7 cellular contexts compared by ENCODE assay signal in genomic region chr14:95536036-95536577, GRCh38. TPM values are rescaled to one million over a fixed set of nuclear protein-coding genes. Genes with fewer than 3 reads are reported as not detected.
DNase-seq lines count a peak whose midpoint lies in the region; ATAC-seq and TF ChIP-seq lines count a peak whose summit lies in the region.

No MANE protein-coding gene starts in this region.

- peaks cover 93% of the 10 kb centered on the region for H3K79me2 ChIP-seq in HCT116 (ENCODE audit: insufficient read depth, low read length)

- H3K9me2 ChIP-seq in HCT116 (ENCODE audit: insufficient read depth), result no peaks in the 10 kb centered on the region

- DNase-seq in HCT116 (ENCODE audit: low read depth, low spot score) (no peak), T-cell (no peak), NCI-H1694 treated with DMSO at 0.1 percent for 48 hours (lab: John Stamatoyannopoulos, UW) (no peak), A172 (ENCODE audit: low spot score) (no peak), NCI-H1048 (lab: John Stamatoyannopoulos, UW) (no peak)

- peaks cover 18% of the 10 kb centered on the region; the same call in 1 of the 2 replicates for H4K20me1 ChIP-seq in HCT116 (ENCODE audit: insufficient read depth)

- CTCF ChIA-PET in HCT116 (lab: Charles Lee), result no interaction called here
- CTCF ChIA-PET in T-cell (lab: Charles Lee), result interaction anchor here (0.5 to 0.6 kb wide), 3 partner anchors 20 to 109 kb away, joined by 3 to 6 read pairs (median 3); partner anchors contain the start of gene SYNE3 (in 1 of the 2)

- H3K27me3 Mint-ChIP-seq in T-cell, result no peaks in the 10 kb centered on the region

- no peak for TF ChIP-seq CTCF in HCT116 (IDR thresholded peaks at IDR 0.05 in 2 of 3, conservative IDR thresholded peaks at IDR 0.05 in 1 of 3; ENCODE audit: borderline replicate concordance in 1 of 3, insufficient read depth in 1 of 3, low read depth in 2 of 3, low read length in 2 of 3)
- no peak for TF ChIP-seq CTCF in gastroesophageal sphincter (IDR thresholded peaks at IDR 0.05)

- H3K27me3 ChIP-seq in HCT116 (ENCODE audit: insufficient read depth, low read length), result no peaks in the 10 kb centered on the region
- no peaks in the 10 kb centered on the region for H3K27me3 ChIP-seq in gastroesophageal sphincter

- intact Hi-C loops in HCT116 (cut with micrococcal nuclease), result loop anchor here (10.0 kb wide), 1 partner anchor 381 kb away; the partner anchor contains the start of gene DICER1

- no peak overlapping the region for H2AFZ ChIP-seq in HCT116 (ENCODE audit: low read depth, low read length, poor library complexity, severe bottlenecking)

- peak overlapping the region; percentile 90 for H3K9ac ChIP-seq in HCT116 (ENCODE audit: low read length)

- H3K9me3 ChIP-seq in HCT116 (ENCODE audit: control insufficient read depth in 1 of 2, insufficient read depth in 1 of 2, low read depth in 1 of 2, low read length in 2 of 2), result no peaks in the 10 kb centered on the region
- no peaks in the 10 kb centered on the region for H3K9me3 ChIP-seq in gastroesophageal sphincter

- no peak for TF ChIP-seq EP300 in gastroesophageal sphincter (IDR thresholded peaks at IDR 0.05)

- peaks cover 7% of the 10 kb centered on the region for H3K36me3 Mint-ChIP-seq in T-cell

- peak overlapping the region; percentile 92 to 95 (median 95) for H3K4me3 Mint-ChIP-seq in T-cell

- peak overlapping the region; percentile 76 for H3K4me2 ChIP-seq in HCT116 (ENCODE audit: low read length)

- H3K27ac Mint-ChIP-seq in T-cell, result peak overlapping the region in 1 of 2 donors; percentile 79

- H3K4me1 Mint-ChIP-seq in T-cell, result peaks cover 74 to 79% (median 78%) of the 10 kb centered on the region in 3 donors

- ATAC-seq in HCT116 (no peak), T-cell (replicated peaks in 1 of 4) (no peak), gastroesophageal sphincter (no peak)

- H3K9me3 Mint-ChIP-seq in T-cell, result no peaks in the 10 kb centered on the region

- POLR2A ChIA-PET in HCT116 (lab: Charles Lee), result interaction anchor here (1.5 kb wide), 1 partner anchor 11 kb away, joined by 4 read pairs; no protein-coding TSS in a partner anchor
- POLR2A ChIA-PET in T-cell (lab: Charles Lee), result interaction anchor here in 1 of 2 donors (0.6 kb wide), 1 partner anchor 73 kb away, joined by 3 read pairs; no protein-coding TSS in a partner anchor

- BruUV-seq in HCT116 (replicated peaks; lab: Mats Ljungman, UMichigan), result no TSS peak

- H3K4me3 ChIP-seq in HCT116 (replicated peaks in 1 of 2; ENCODE audit: low read depth in 1 of 2, low read length in 2 of 2) (peak overlapping the region; percentile 77 to 89), gastroesophageal sphincter (peak overlapping the region; percentile 63 to 82), skin epidermis (peak overlapping the region; percentile 59 to 96 (median 85))

- TF ChIP-seq POLR2A in HCT116 (IDR thresholded peaks at IDR 0.05; ENCODE audit: borderline replicate concordance, extremely low read depth, insufficient read depth, insufficient read length) (no peak), gastroesophageal sphincter (IDR thresholded peaks at IDR 0.05) (no peak)

- H3K36me3 ChIP-seq in HCT116 (ENCODE audit: control insufficient read depth in 1 of 2, insufficient read depth in 2 of 2, low read length in 2 of 2) (peaks cover 0 to 3% of the 10 kb centered on the region in 2 experiments; a peak in 2 of 4 replicates), gastroesophageal sphincter (peaks cover 0 to under 1% of the 10 kb centered on the region in 2 donors)

- RAD21 ChIA-PET in HCT116 (lab: Charles Lee; ENCODE audit: low non-redundant PET in 1 of 2, low total read pairs in 2 of 2, uncharacterized antibody in 2 of 2, unreplicated experiment in 2 of 2), result no interaction called here

- WGBS in gastroesophageal sphincter (ENCODE audit: low coverage in 1 of 2), 2 donors, result 44% methylated on average over 1 of the region's 4 CpGs; no CpG with 5 or more reads in 1 of the 2 donors

- peaks cover 28 to 33% of the 10 kb centered on the region in 2 experiments for H3K4me1 ChIP-seq in HCT116 (ENCODE audit: control insufficient read depth in 1 of 2, insufficient read depth in 2 of 2, low read length in 2 of 2)
- peaks cover 0 to 57% (median 29%) of the 10 kb centered on the region in 3 donors for H3K4me1 ChIP-seq in gastroesophageal sphincter

- H3K27ac ChIP-seq in HCT116 (ENCODE audit: low read depth, low read length), result 0 out of 2 replicates have a peak overlapping the region, but pooled peaks have one; percentile 56
- H3K27ac ChIP-seq in gastroesophageal sphincter, result peak overlapping the region in 1 of 4 donors; percentile 75
- peak overlapping the region in 6 of 21 experiments; percentile 75 to 91 (median 82) for H3K27ac ChIP-seq in skin epidermis

- no peak for TF ChIP-seq RAD21 in HCT116 (IDR thresholded peaks at IDR 0.05; ENCODE audit: low read depth)

TF ChIP-seq in HCT116, 20 proteins besides CTCF, POLR2A, EP300 and RAD21:
- no peak for TF ChIP-seq POLR2AphosphoS5 (IDR thresholded peaks at IDR 0.05; ENCODE audit: low read depth, low read length)
- TF ChIP-seq TCF7L2 (IDR thresholded peaks at IDR 0.05; ENCODE audit: borderline replicate concordance, extremely low read depth, insufficient read depth, insufficient read length), result no peak
- TF ChIP-seq FOSL1 (IDR thresholded peaks at IDR 0.05; ENCODE audit: low read depth), result no peak

RNA-seq across cellular contexts. Expression of gene GLRX5, which starts 1.3 kb away (rescaled TPM):
- total RNA-seq in HCT116 (2021; ENCODE audit: unreplicated experiment) (60.1 TPM), T-cell (10 to 100 TPM; 15.4 to 24.2 (median 16.0) TPM), gastroesophageal sphincter (10 to 100 TPM; 30.5 to 50.5 (median 33.3) TPM)
- 32.1 and 38.1 TPM in 2 replicates for polyA plus RNA-seq in HCT116 (2012)
- total RNA-seq in A172 (2014; rRNA removed; shearing (Covaris generic)), result 53.1 and 56.1 TPM in 2 replicates

RNA-seq across cellular contexts. Expression of gene SYNE3, which starts 19.7 kb away (rescaled TPM):
- 3.6 TPM for total RNA-seq in HCT116 (2021; ENCODE audit: unreplicated experiment)
- polyA plus RNA-seq in HCT116 (2012), result 2.4 and 3.0 TPM in 2 replicates
- 10 to 100 TPM; 55.6 to 92.3 (median 77.8) TPM for total RNA-seq in T-cell
- 10 to 100 TPM; 16.5 to 28.0 (median 20.3) TPM for total RNA-seq in gastroesophageal sphincter
- total RNA-seq in A172 (2014; rRNA removed; shearing (Covaris generic)), result 0.14 and 0.91 TPM in 2 replicates
